Comparison of ENCODE assay signal across 13 cellular contexts in genomic region chr7:123712619-123713018, GRCh38. TPM values are rescaled to one million over a fixed set of nuclear protein-coding genes. Genes with fewer than 3 reads are reported as not detected.
DNase-seq lines count a peak whose midpoint lies in the region; ATAC-seq, FAIRE-seq and TF ChIP-seq lines count a peak whose summit lies in the region.
"Had no signal": no experiment of that assay in that cellular context is flagged by ENCODE, and none has a peak within 500 bp of the region (broad histone marks: within the 10 kb centered on the region; RNA-seq: fewer than 3 reads in every experiment).

No MANE protein-coding gene starts in this region.

- H4K8ac ChIP-seq in mesenchymal stem cell (ENCODE audit: low read length): no peak overlapping the region

- H3K4me1 ChIP-seq in mesenchymal stem cell (ENCODE audit: control insufficient read depth, insufficient read depth, low read depth, low read length): peaks cover 4% of the 10 kb centered on the region

- peaks cover 4 to 12% of the 10 kb centered on the region in 2 experiments for H3K36me3 ChIP-seq in mesenchymal stem cell (ENCODE audit: control insufficient read depth in 1 of 2, insufficient read depth in 2 of 2, low read depth in 1 of 2, low read length in 2 of 2)

- H3K27ac Mint-ChIP-seq in activated CD8-positive, alpha-beta T cell treated with anti-CD3 and anti-CD28 coated beads for 36 hours: peak overlapping the region; percentile 65

- DNase-seq in NOMO-1 treated with DMSO at 0.1 percent for 48 hours (lab: John Stamatoyannopoulos, UW; ENCODE audit: unreplicated experiment) (peak; percentile 13), NOMO-1 (lab: John Stamatoyannopoulos, UW; ENCODE audit: unreplicated experiment in 2 of 2) (no peak), mesenchymal stem cell (no peak), GM19239 (ENCODE audit: insufficient read length, low spot score) (no peak)
- DNase-seq in activated CD8-positive, alpha-beta T cell treated with anti-CD3 and anti-CD28 coated beads for 36 hours: no peak
- DNase-seq in stimulated activated CD4-positive, alpha-beta T cell treated with anti-CD3 and anti-CD28 coated beads, Interleukin-2, amount 100 ng/mL, for 24 hours: no peak
- DNase-seq: GF-D8, WERI-Rb-1 had no signal

- no peaks in the 10 kb centered on the region for H3K9me3 Mint-ChIP-seq in activated CD8-positive, alpha-beta T cell treated with anti-CD3 and anti-CD28 coated beads for 36 hours

- H3K9ac ChIP-seq in mesenchymal stem cell (ENCODE audit: low read length): no peak overlapping the region

- no peaks in the 10 kb centered on the region for H3K27me3 ChIP-seq in mesenchymal stem cell (ENCODE audit: control insufficient read depth in 1 of 2, insufficient read depth in 1 of 2, low read length in 2 of 2)
- H3K27me3 ChIP-seq: esophagus muscularis mucosa had no signal

- H3K4me3 ChIP-seq in mesenchymal stem cell (ENCODE audit: insufficient read depth in 1 of 2, low read depth in 1 of 2, low read length in 2 of 2): no peak overlapping the region
- H3K4me3 ChIP-seq: esophagus muscularis mucosa had no signal

- POLR2A ChIA-PET in activated CD8-positive, alpha-beta T cell treated with anti-CD3 and anti-CD28 coated beads for 36 hours (lab: Charles Lee): interaction anchor here (1.0 kb wide), 1 partner anchor 37 kb away, joined by 3 read pairs; no protein-coding TSS in a partner anchor

- H3K4me1 Mint-ChIP-seq in activated CD8-positive, alpha-beta T cell treated with anti-CD3 and anti-CD28 coated beads for 36 hours (ENCODE audit: low read depth): peaks cover 56% of the 10 kb centered on the region

- no peak overlapping the region for H2BK120ac ChIP-seq in mesenchymal stem cell (ENCODE audit: low read depth, low read length)

- no peak overlapping the region for H4K91ac ChIP-seq in mesenchymal stem cell (ENCODE audit: low read length)

- intact Hi-C loops in activated CD8-positive, alpha-beta T cell treated with anti-CD3 and anti-CD28 coated beads for 36 hours (cut with micrococcal nuclease): loop anchor here (5.0 kb wide), 1 partner anchor 35 kb away; the partner anchor contains the start of gene WASL

- no peak overlapping the region for H3K4me3 Mint-ChIP-seq in activated CD8-positive, alpha-beta T cell treated with anti-CD3 and anti-CD28 coated beads for 36 hours

- H3K4me2 ChIP-seq in mesenchymal stem cell (ENCODE audit: low read length, poor library complexity, severe bottlenecking): no peak overlapping the region

- CTCF ChIA-PET in activated CD8-positive, alpha-beta T cell treated with anti-CD3 and anti-CD28 coated beads for 36 hours (lab: Charles Lee): interaction anchor here (1.3 kb wide), 1 partner anchor 36 kb away, joined by 6 read pairs; the partner anchor contains the start of gene WASL

- H3K4ac ChIP-seq in mesenchymal stem cell (ENCODE audit: low read depth in 1 of 2, low read length in 2 of 2): no peak overlapping the region

- peaks cover 13% of the 10 kb centered on the region for H3K79me1 ChIP-seq in mesenchymal stem cell (replicated peaks; ENCODE audit: low read length, poor library complexity, severe bottlenecking)

- H2BK12ac ChIP-seq in mesenchymal stem cell (ENCODE audit: low read length in 2 of 2): no peak overlapping the region

- H3K9me3 ChIP-seq in mesenchymal stem cell (ENCODE audit: control insufficient read depth, low read length): no peaks in the 10 kb centered on the region
- H3K9me3 ChIP-seq: esophagus muscularis mucosa had no signal

- no peak overlapping the region for H2BK5ac ChIP-seq in mesenchymal stem cell (ENCODE audit: low read depth, low read length, poor library complexity, severe bottlenecking)

- H3K36me3 Mint-ChIP-seq in activated CD8-positive, alpha-beta T cell treated with anti-CD3 and anti-CD28 coated beads for 36 hours (ENCODE audit: low read depth): peaks cover 15% of the 10 kb centered on the region

- H2AK5ac ChIP-seq in mesenchymal stem cell (ENCODE audit: low read length, severe bottlenecking): no peak overlapping the region

- no peak for TF ChIP-seq CTCF in activated CD8-positive, alpha-beta T cell treated with anti-CD3 and anti-CD28 coated beads for 36 hours (IDR thresholded peaks at IDR 0.05)

- ATAC-seq in HG02870 (IDR thresholded peaks at IDR 0.05; ENCODE audit: unreplicated experiment) (peak; percentile 42), GM21619 (IDR thresholded peaks at IDR 0.05; ENCODE audit: unreplicated experiment) (no peak)
- no peak for ATAC-seq in activated CD8-positive, alpha-beta T cell treated with anti-CD3 and anti-CD28 coated beads for 36 hours

- H3K27ac ChIP-seq in mesenchymal stem cell (ENCODE audit: low read length, poor library complexity, severe bottlenecking): peak overlapping the region; percentile 52
- H3K27ac ChIP-seq: 22Rv1, esophagus muscularis mucosa, WERI-Rb-1 had no signal

- no peak overlapping the region for H2AFZ ChIP-seq in mesenchymal stem cell (ENCODE audit: low read depth, low read length)

- H2BK15ac ChIP-seq in mesenchymal stem cell (ENCODE audit: low read depth, poor library complexity, severe bottlenecking): no peak overlapping the region

- no peaks in the 10 kb centered on the region for H3K27me3 Mint-ChIP-seq in activated CD8-positive, alpha-beta T cell treated with anti-CD3 and anti-CD28 coated beads for 36 hours

- no peak overlapping the region for H3K18ac ChIP-seq in mesenchymal stem cell (ENCODE audit: low read depth in 1 of 2, low read length in 2 of 2)

- FAIRE-seq in GM19239 (lab: Jason Lieb, UNC): no peak

- H3K14ac ChIP-seq in mesenchymal stem cell (ENCODE audit: low read length in 2 of 2): no peak overlapping the region

- WGBS in mesenchymal stem cell: 33% methylated on average over 1 of the region's 1 CpG

- no peak overlapping the region for H3K23ac ChIP-seq in mesenchymal stem cell (ENCODE audit: low read length in 2 of 2)

RNA-seq across cellular contexts. Expression of gene WASL, which starts 36.2 kb away (rescaled TPM):
- 1 to 10 TPM; 5.8 to 5.9 TPM for total RNA-seq in activated CD8-positive, alpha-beta T cell treated with anti-CD3 and anti-CD28 coated beads for 36 hours
- 38.0 TPM for polyA plus RNA-seq in mesenchymal stem cell (2013, experiment 1 of 2)
- 39.2 TPM for polyA plus RNA-seq in mesenchymal stem cell (2013, experiment 2 of 2)

RNA-seq across cellular contexts. Expression of gene LMOD2, which starts 57.0 kb away (rescaled TPM):
- not detected for total RNA-seq in activated CD8-positive, alpha-beta T cell treated with anti-CD3 and anti-CD28 coated beads for 36 hours
- not detected for polyA plus RNA-seq in mesenchymal stem cell (2013, experiment 1 of 2)
- polyA plus RNA-seq in mesenchymal stem cell (2013, experiment 2 of 2): not detected
- total RNA-seq: esophagus muscularis mucosa, lower leg skin had no signal
